ENCODE assay signal across 8 cellular contexts in the genomic region with DNA sequence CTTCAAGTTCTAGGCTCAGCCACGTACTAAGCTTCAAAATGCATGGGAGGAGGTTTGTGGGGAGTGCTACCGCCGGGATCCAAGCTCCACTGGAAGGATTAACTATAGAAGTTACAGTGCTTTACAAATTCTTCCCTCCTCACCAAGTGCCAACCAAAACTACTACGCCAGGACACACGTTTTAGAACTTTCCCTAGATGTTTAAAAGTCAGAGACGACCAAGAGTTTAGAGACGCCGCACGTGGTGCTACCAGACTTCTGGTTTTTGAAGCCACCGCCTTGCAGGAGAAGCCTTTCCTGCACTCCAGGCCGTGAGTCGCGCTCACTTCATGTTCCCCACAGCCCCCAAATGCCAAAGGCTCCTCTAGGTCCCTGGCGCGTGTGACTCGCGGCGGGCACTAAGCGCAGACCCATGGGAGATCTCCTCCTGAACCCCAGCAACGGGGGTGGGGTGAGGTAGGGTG. TPM values are rescaled to one million over a fixed set of nuclear protein-coding genes. Genes with fewer than 3 reads are reported as not detected.
DNase-seq lines count a peak whose midpoint lies in the region; ATAC-seq and TF ChIP-seq lines count a peak whose summit lies in the region.

No MANE protein-coding gene starts in this region.

- H3K36me3 ChIP-seq in SU-DHL-6 (ENCODE audit: low read length) = no peaks in the 10 kb centered on the region
- no peaks in the 10 kb centered on the region for H3K36me3 ChIP-seq in upper lobe of right lung

- H3K27me3 ChIP-seq in SU-DHL-6 (ENCODE audit: low read length) (no peaks in the 10 kb centered on the region), upper lobe of right lung (no peaks in the 10 kb centered on the region)

- DNase-seq in Caki2 (ENCODE audit: low read depth) (peak; percentile 51), lung microvascular endothelial cell (ENCODE audit: low read depth in 2 of 2) (peak; percentile 46 to 51), upper lobe of right lung (peak; percentile 69), NCI-H510A (lab: John Stamatoyannopoulos, UW) (no peak)
- peak; percentile 5 for DNase-seq in effector CD4-positive, alpha-beta T cell

- H3K9me3 ChIP-seq in SU-DHL-6 (ENCODE audit: insufficient read depth, low read length) (no peaks in the 10 kb centered on the region), upper lobe of right lung (no peaks in the 10 kb centered on the region)

- H3K79me2 ChIP-seq in SU-DHL-6 (ENCODE audit: insufficient read depth, low read length) = peaks cover 57% of the 10 kb centered on the region

- no peaks in the 10 kb centered on the region for H4K20me1 ChIP-seq in SU-DHL-6 (ENCODE audit: low read depth, low read length)

- peak; percentile 14 for ATAC-seq in HG02678 (IDR thresholded peaks at IDR 0.05; ENCODE audit: unreplicated experiment)
- peak; percentile 33 for ATAC-seq in upper lobe of right lung
- no peak for ATAC-seq in HG02571 (IDR thresholded peaks at IDR 0.05; ENCODE audit: unreplicated experiment)

- in situ Hi-C loops in Caki2 (cut with HindIII; ENCODE audit: low pct_unique_long_range_greater_than_20kb, low sequenced_read_pairs) = no loop called here

- peak overlapping the region; percentile 94 for H3K4me3 ChIP-seq in SU-DHL-6 (ENCODE audit: insufficient read depth, low read length, poor library complexity, severe bottlenecking)
- peak overlapping the region; percentile 86 for H3K4me3 ChIP-seq in upper lobe of right lung

- H3K27ac ChIP-seq in SU-DHL-6 (ENCODE audit: low read depth, low read length) = peak overlapping the region; percentile 63
- H3K27ac ChIP-seq in upper lobe of right lung = peak overlapping the region; percentile 99

- no peak for TF ChIP-seq CTCF in SU-DHL-6 (IDR thresholded peaks at IDR 0.05; ENCODE audit: insufficient read depth, low read length, poor library complexity, severe bottlenecking)
- no peak for TF ChIP-seq CTCF in upper lobe of right lung (IDR thresholded peaks at IDR 0.05)

- H3K9ac ChIP-seq in SU-DHL-6 (ENCODE audit: low read length) = peak overlapping the region; percentile 93

- intact Hi-C loops in upper lobe of right lung (cut with DNase I) = no loop called here

- H2AFZ ChIP-seq in SU-DHL-6 (ENCODE audit: low read depth, low read length, severe bottlenecking) = no peak overlapping the region

- H3K4me1 ChIP-seq in upper lobe of right lung = peaks cover 14% of the 10 kb centered on the region

- no peaks in the 10 kb centered on the region for H3K9me2 ChIP-seq in SU-DHL-6 (replicated peaks; ENCODE audit: insufficient read depth, low read length)

- H3F3A ChIP-seq in SU-DHL-6 (ENCODE audit: insufficient read depth) = peaks cover 24% of the 10 kb centered on the region

- peak overlapping the region; percentile 61 for H3K4me2 ChIP-seq in SU-DHL-6 (ENCODE audit: low read depth, low read length, poor library complexity, severe bottlenecking)

RNA-seq across cellular contexts. Expression of a gene that starts 0.7 kb away (rescaled TPM):
- total RNA-seq in Caki2 (2014; rRNA removed; shearing (Covaris generic); ENCODE audit: low replicate concordance) = 297 and 305 TPM in 2 replicates
- 58.0 and 77.6 TPM in 2 replicates for total RNA-seq in lung microvascular endothelial cell
- total RNA-seq in upper lobe of right lung = 111 TPM

RNA-seq across cellular contexts. Expression of a gene that starts 11.4 kb away (rescaled TPM):
- 0.87 and 2.6 TPM in 2 replicates for total RNA-seq in Caki2 (2014; rRNA removed; shearing (Covaris generic); ENCODE audit: low replicate concordance)
- total RNA-seq in lung microvascular endothelial cell (0.40 and 2.8 TPM in 2 replicates), upper lobe of right lung (2.3 TPM)
